ENCODE assay signal across 1 cellular context in the genomic region with DNA sequence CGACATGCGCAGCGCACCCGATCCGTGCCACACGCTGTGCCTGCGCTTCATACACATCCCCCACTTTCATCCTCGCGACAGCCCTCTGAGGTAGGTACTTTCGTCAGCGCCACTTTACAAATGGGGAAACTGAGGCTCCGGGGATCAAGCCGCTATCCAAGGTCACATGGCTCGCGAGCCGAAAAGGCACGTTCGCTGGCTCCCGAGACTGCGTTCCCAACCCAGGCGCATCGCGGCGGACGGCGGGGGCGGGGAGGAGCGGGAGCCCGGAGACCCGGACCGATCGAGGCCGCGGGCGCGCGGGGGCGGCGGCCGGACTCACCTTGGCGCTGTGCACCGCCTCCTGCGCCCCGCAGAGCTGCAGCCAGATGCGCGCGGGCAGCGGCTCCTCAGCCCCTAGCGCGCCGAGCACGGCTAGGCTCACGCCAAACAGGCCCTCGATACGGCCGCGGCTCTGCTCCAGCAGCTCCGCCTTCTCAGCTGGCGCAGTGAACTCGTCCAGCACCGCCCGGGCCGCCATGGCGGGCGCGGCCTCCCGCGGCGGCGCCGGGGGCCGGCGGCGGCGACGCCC.
TF ChIP-seq lines count a peak whose summit lies in the region.

No MANE protein-coding gene starts in this region.

TF ChIP-seq in HEK293T, 16 proteins besides CTCF, POLR2A, EP300 and RAD21 (continued from another document):
- no peak for TF ChIP-seq BHLHE40 (IDR thresholded peaks at IDR 0.05; ENCODE audit: borderline replicate concordance)
TF ChIP-seq in HEK293T: peak in this region for 0.
